1 cellular context compared by ENCODE assay signal in the genomic region with DNA sequence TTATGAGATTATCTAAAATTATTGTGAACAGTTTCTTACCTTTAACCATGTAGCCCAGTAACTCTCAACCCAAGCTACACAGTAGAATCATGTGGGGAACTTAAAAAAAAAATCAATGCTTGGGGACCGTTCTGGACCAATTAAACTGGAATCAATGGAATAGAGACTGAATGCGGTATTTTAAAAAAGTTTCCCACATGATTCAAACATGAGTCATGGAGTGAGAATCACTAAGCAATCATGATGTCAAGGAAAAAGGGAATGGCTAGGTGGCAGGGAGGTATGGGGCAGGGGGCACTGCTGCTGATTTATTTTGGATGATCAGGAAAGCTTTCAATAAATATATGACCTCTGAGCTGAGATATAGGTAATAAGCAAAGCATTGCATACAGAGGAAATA.
TF ChIP-seq lines count a peak whose summit lies in the region.

No MANE protein-coding gene starts in this region.

TF ChIP-seq in SK-N-SH treated with all-trans-retinoic acid at 6 μM for 48 hours, 23 proteins besides CTCF, POLR2A, EP300 and RAD21 (continued from another document):
- TF ChIP-seq CSDC2 (CRISPR knock-in tag; IDR thresholded peaks at IDR 0.05) (no peak), ZC3H10 (CRISPR knock-in tag; IDR thresholded peaks at IDR 0.05) (no peak), ARNTL (CRISPR knock-in tag; IDR thresholded peaks at IDR 0.05; ENCODE audit: borderline replicate concordance, low read depth) (no peak), TCF4 (CRISPR knock-in tag; IDR thresholded peaks at IDR 0.05; ENCODE audit: borderline replicate concordance) (no peak), ZNF565 (CRISPR knock-in tag; conservative IDR thresholded peaks at IDR 0.05; ENCODE audit: low read depth) (no peak), RARB (CRISPR knock-in tag; IDR thresholded peaks at IDR 0.05) (no peak), ZFP3 (CRISPR knock-in tag; IDR thresholded peaks at IDR 0.05) (no peak)
- TF ChIP-seq, protein P1, sequence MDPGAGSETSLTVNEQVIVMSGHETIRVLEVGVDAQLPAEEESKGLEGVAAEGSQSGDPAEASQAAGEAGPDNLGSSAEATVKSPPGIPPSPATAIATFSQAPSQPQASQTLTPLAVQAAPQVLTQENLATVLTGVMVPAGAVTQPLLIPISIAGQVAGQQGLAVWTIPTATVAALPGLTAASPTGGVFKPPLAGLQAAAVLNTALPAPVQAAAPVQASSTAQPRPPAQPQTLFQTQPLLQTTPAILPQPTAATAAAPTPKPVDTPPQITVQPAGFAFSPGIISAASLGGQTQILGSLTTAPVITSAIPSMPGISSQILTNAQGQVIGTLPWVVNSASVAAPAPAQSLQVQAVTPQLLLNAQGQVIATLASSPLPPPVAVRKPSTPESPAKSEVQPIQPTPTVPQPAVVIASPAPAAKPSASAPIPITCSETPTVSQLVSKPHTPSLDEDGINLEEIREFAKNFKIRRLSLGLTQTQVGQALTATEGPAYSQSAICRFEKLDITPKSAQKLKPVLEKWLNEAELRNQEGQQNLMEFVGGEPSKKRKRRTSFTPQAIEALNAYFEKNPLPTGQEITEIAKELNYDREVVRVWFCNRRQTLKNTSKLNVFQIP (CRISPR knock-in tag; IDR thresholded peaks at IDR 0.05; ENCODE audit: borderline replicate concordance, low read depth) = no peak
- TF ChIP-seq, protein P2, sequence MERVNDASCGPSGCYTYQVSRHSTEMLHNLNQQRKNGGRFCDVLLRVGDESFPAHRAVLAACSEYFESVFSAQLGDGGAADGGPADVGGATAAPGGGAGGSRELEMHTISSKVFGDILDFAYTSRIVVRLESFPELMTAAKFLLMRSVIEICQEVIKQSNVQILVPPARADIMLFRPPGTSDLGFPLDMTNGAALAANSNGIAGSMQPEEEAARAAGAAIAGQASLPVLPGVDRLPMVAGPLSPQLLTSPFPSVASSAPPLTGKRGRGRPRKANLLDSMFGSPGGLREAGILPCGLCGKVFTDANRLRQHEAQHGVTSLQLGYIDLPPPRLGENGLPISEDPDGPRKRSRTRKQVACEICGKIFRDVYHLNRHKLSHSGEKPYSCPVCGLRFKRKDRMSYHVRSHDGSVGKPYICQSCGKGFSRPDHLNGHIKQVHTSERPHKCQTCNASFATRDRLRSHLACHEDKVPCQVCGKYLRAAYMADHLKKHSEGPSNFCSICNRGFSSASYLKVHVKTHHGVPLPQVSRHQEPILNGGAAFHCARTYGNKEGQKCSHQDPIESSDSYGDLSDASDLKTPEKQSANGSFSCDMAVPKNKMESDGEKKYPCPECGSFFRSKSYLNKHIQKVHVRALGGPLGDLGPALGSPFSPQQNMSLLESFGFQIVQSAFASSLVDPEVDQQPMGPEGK (CRISPR knock-in tag; IDR thresholded peaks at IDR 0.05; ENCODE audit: borderline replicate concordance) = no peak
- TF ChIP-seq, protein P3, sequence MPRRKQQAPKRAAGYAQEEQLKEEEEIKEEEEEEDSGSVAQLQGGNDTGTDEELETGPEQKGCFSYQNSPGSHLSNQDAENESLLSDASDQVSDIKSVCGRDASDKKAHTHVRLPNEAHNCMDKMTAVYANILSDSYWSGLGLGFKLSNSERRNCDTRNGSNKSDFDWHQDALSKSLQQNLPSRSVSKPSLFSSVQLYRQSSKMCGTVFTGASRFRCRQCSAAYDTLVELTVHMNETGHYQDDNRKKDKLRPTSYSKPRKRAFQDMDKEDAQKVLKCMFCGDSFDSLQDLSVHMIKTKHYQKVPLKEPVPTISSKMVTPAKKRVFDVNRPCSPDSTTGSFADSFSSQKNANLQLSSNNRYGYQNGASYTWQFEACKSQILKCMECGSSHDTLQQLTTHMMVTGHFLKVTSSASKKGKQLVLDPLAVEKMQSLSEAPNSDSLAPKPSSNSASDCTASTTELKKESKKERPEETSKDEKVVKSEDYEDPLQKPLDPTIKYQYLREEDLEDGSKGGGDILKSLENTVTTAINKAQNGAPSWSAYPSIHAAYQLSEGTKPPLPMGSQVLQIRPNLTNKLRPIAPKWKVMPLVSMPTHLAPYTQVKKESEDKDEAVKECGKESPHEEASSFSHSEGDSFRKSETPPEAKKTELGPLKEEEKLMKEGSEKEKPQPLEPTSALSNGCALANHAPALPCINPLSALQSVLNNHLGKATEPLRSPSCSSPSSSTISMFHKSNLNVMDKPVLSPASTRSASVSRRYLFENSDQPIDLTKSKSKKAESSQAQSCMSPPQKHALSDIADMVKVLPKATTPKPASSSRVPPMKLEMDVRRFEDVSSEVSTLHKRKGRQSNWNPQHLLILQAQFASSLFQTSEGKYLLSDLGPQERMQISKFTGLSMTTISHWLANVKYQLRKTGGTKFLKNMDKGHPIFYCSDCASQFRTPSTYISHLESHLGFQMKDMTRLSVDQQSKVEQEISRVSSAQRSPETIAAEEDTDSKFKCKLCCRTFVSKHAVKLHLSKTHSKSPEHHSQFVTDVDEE (CRISPR knock-in tag; IDR thresholded peaks at IDR 0.05) = no peak
